In the genomic region with DNA sequence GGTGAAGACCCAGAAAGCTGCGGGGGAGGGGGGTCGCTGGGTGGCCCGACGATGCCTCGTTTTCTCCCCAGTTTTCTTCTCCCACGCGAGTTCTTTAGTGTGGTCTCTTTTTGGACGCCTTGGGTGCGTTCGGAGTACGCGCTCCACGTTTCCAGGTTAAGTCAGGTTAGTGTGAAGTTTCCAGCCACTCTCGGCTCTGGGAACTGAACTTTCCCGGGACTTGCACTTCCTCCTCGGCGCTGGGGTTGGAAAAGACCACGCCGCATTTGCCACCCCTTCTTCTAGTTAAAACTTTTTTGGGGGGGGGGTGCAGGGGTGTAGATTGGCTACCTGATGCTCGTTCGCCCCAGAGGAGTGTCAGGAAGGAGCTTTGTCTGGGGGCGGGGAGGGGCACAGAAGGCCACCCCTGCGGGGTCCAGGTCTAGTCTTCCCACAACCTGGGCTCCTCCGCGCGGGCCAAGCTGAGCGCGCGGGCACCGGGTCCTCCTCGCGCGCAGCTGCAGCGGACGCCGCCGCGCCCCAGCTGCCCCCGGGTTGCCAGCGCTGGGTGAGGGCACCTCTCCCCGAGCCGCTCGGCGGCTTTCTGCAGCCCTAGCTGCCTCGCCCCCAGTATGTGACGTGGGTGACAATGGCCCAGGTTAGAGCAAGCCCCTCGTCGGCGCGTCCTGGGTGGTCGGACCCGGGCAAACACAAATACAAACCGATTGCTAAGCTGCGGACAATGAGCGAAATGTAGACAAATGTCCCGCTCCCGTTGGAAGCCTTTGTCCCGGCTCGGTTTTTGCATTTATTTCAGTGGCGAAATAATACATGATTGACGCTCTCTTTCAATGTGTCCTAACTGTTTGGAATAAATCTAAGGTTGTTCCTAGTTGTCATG, we compare ENCODE assay signal across 14 cellular contexts. TPM values are rescaled to one million over a fixed set of nuclear protein-coding genes. Genes with fewer than 3 reads are reported as not detected.
A peak's percentile ranks its signal among the peaks of the same experiment; 100 is the strongest.
DNase-seq lines count a peak whose midpoint lies in the region; ATAC-seq and TF ChIP-seq lines count a peak whose summit lies in the region.
"Had no signal": no experiment of that assay in that cellular context is flagged by ENCODE, and none has a peak within 500 bp of the region (broad histone marks: within the 10 kb centered on the region; RNA-seq: fewer than 3 reads in every experiment).

No MANE protein-coding gene starts in this region.

- intact Hi-C loops in CD4-positive, alpha-beta memory T cell (cut with micrococcal nuclease), result loop anchor here (5.0 kb wide), 1 partner anchor 42 kb away; no protein-coding TSS in a partner anchor
- intact Hi-C loops in transverse colon (cut with DNase I; ENCODE audit: low total_unique reads), result no loop called here

- no peak for TF ChIP-seq EP300 in neural cell (conservative IDR thresholded peaks at IDR 0.05; ENCODE audit: poor library complexity, severe bottlenecking)
- TF ChIP-seq EP300 in transverse colon (IDR thresholded peaks at IDR 0.05; ENCODE audit: low read depth), result no peak

- DNase-seq in CD4-positive, alpha-beta memory T cell, result no peak
- DNase-seq in H7 (peak; percentile 81), activated gamma-delta T cell (lab: John Stamatoyannopoulos, UW) (no peak), transverse colon (no peak)
- no peak for DNase-seq in effector memory CD8-positive, alpha-beta T cell
- DNase-seq in natural killer cell treated with Interleukin-12 subunit alpha and Interleukin-12 subunit beta and Interleukin-15 and Interleukin-18, amount 100 ng/mL, for 72 hours (ENCODE audit: low spot score), result no peak
- DNase-seq: COR-L47, left colon, NCI-H1417 treated with DMSO at 0.1 percent for 48 hours had no signal

- H3K9me3 Mint-ChIP-seq in CD4-positive, alpha-beta memory T cell, result peaks cover 0 to 14% (median 0%) of the 10 kb centered on the region in 8 donors
- no peaks in the 10 kb centered on the region for H3K9me3 Mint-ChIP-seq in effector memory CD8-positive, alpha-beta T cell
- no peaks in the 10 kb centered on the region for H3K9me3 Mint-ChIP-seq in natural killer cell treated with Interleukin-12 subunit alpha and Interleukin-12 subunit beta and Interleukin-15 and Interleukin-18, amount 100 ng/mL, for 72 hours

- H3K36me3 ChIP-seq in CD4-positive, alpha-beta memory T cell (ENCODE audit: insufficient read depth, low read length), result no peaks in the 10 kb centered on the region
- H3K36me3 ChIP-seq in H7 (replicated peaks; ENCODE audit: control insufficient read depth, insufficient read depth, low read length), result no peaks in the 10 kb centered on the region
- H3K36me3 ChIP-seq in neural cell (ENCODE audit: insufficient read depth, low read length), result no peaks in the 10 kb centered on the region
- H3K36me3 ChIP-seq in transverse colon, result no peaks in the 10 kb centered on the region
- H3K36me3 ChIP-seq: right atrium auricular region had no signal

- H2AFZ ChIP-seq in neural cell (ENCODE audit: low read depth, low read length), result no peak overlapping the region

- H4K20me1 ChIP-seq in neural cell (ENCODE audit: insufficient read depth), result no peaks in the 10 kb centered on the region

- peaks cover 76% of the 10 kb centered on the region for H3K27me3 ChIP-seq in CD4-positive, alpha-beta memory T cell (ENCODE audit: insufficient read depth, low read length)
- H3K27me3 ChIP-seq in H7 (ENCODE audit: control insufficient read depth, insufficient read depth, low read length) (peaks cover 92% of the 10 kb centered on the region), neural cell (ENCODE audit: insufficient read depth, low read depth, low read length) (peaks cover 100% of the 10 kb centered on the region), transverse colon (peaks cover 100% of the 10 kb centered on the region)

- peak overlapping the region in 7 of 8 donors; percentile 13 to 73 (median 42) for H3K4me3 Mint-ChIP-seq in CD4-positive, alpha-beta memory T cell
- H3K4me3 Mint-ChIP-seq in effector memory CD8-positive, alpha-beta T cell, result peak overlapping the region; percentile 27 to 52
- no peak overlapping the region for H3K4me3 Mint-ChIP-seq in natural killer cell treated with Interleukin-12 subunit alpha and Interleukin-12 subunit beta and Interleukin-15 and Interleukin-18, amount 100 ng/mL, for 72 hours

- no peaks in the 10 kb centered on the region for H3K9me3 ChIP-seq in CD4-positive, alpha-beta memory T cell (ENCODE audit: control insufficient read depth in 1 of 2, low read length in 2 of 2)
- H3K9me3 ChIP-seq in neural cell (ENCODE audit: low read length) (no peaks in the 10 kb centered on the region), transverse colon (no peaks in the 10 kb centered on the region)
- H3K9me3 ChIP-seq: right atrium auricular region had no signal

- no peak overlapping the region for H3K27ac ChIP-seq in CD4-positive, alpha-beta memory T cell (ENCODE audit: low read depth, low read length)
- H3K27ac ChIP-seq in neural cell (ENCODE audit: low read length) (no peak overlapping the region), transverse colon (no peak overlapping the region)
- H3K27ac ChIP-seq: right atrium auricular region had no signal

- in situ Hi-C loops in transverse colon (cut with MboI; ENCODE audit: low pct_ligation_motif_present in 1 of 4, low pct_unique_long_range_greater_than_20kb in 1 of 4, low sequenced_read_pairs in 3 of 4), result loop anchor here in 3 of 4 donors (25.0 kb wide), 3 partner anchors 278 to 653 kb away; no protein-coding TSS in a partner anchor

- peaks cover 65% of the 10 kb centered on the region for H3K4me1 ChIP-seq in CD4-positive, alpha-beta memory T cell (ENCODE audit: insufficient read depth, low read length)
- peaks cover 12 to 54% (median 39%) of the 10 kb centered on the region in 4 donors for H3K4me1 ChIP-seq in transverse colon

- H3K4me2 ChIP-seq in neural cell (ENCODE audit: low read length), result no peak overlapping the region

- no peaks in the 10 kb centered on the region for H3K79me2 ChIP-seq in neural cell (replicated peaks; ENCODE audit: insufficient read depth, low read length)

- H3K4me1 Mint-ChIP-seq in CD4-positive, alpha-beta memory T cell, result peaks cover 21 to 76% (median 47%) of the 10 kb centered on the region in 4 donors
- H3K4me1 Mint-ChIP-seq in effector memory CD8-positive, alpha-beta T cell (ENCODE audit: low read depth in 2 of 2), result peaks cover 14 to 20% of the 10 kb centered on the region in 2 donors
- peaks cover 0 to 7% of the 10 kb centered on the region in 2 donors for H3K4me1 Mint-ChIP-seq in natural killer cell treated with Interleukin-12 subunit alpha and Interleukin-12 subunit beta and Interleukin-15 and Interleukin-18, amount 100 ng/mL, for 72 hours (ENCODE audit: low read depth in 2 of 2)

- no peak overlapping the region for H3K9ac ChIP-seq in neural cell (ENCODE audit: low read length)

- H3K9me2 ChIP-seq in neural cell (ENCODE audit: insufficient read depth, low read length), result no peaks in the 10 kb centered on the region

- WGBS in transverse colon (ENCODE audit: low coverage in 1 of 2), 2 donors, result 1 to 14% methylated on average over 20 to 56 of the region's 61 CpGs

- CTCF ChIA-PET in CD4-positive, alpha-beta memory T cell (lab: Charles Lee; ENCODE audit: partially characterized antibody), result interaction anchor here (0.9 to 1.7 kb wide), 4 partner anchors 8 to 56 kb away, joined by 3 to 7 read pairs (median 4); no protein-coding TSS in a partner anchor

- peaks cover 62 to 68% of the 10 kb centered on the region in 2 donors for H3K27me3 Mint-ChIP-seq in CD4-positive, alpha-beta memory T cell
- H3K27me3 Mint-ChIP-seq in effector memory CD8-positive, alpha-beta T cell, result peaks cover 66 to 98% of the 10 kb centered on the region in 2 donors
- peaks cover 51 to 57% of the 10 kb centered on the region in 2 donors for H3K27me3 Mint-ChIP-seq in natural killer cell treated with Interleukin-12 subunit alpha and Interleukin-12 subunit beta and Interleukin-15 and Interleukin-18, amount 100 ng/mL, for 72 hours

- ATAC-seq in effector memory CD8-positive, alpha-beta T cell (replicated peaks), result no peak
- no peak for ATAC-seq in natural killer cell treated with Interleukin-12 subunit alpha and Interleukin-12 subunit beta and Interleukin-15 and Interleukin-18, amount 100 ng/mL, for 72 hours
- no peak for ATAC-seq in HG03469 (IDR thresholded peaks at IDR 0.05; ENCODE audit: unreplicated experiment)
- ATAC-seq: left colon had no signal

- no peak for TF ChIP-seq POLR2A in transverse colon (IDR thresholded peaks at IDR 0.05)

- TF ChIP-seq CTCF in neural cell (IDR thresholded peaks at IDR 0.05; ENCODE audit: poor library complexity, severe bottlenecking) (no peak), transverse colon (IDR thresholded peaks at IDR 0.05) (no peak)

- peak overlapping the region in 3 of 7 donors; percentile 26 to 67 (median 43) for H3K27ac Mint-ChIP-seq in CD4-positive, alpha-beta memory T cell
- H3K27ac Mint-ChIP-seq in effector memory CD8-positive, alpha-beta T cell, result no peak overlapping the region
- H3K27ac Mint-ChIP-seq in natural killer cell treated with Interleukin-12 subunit alpha and Interleukin-12 subunit beta and Interleukin-15 and Interleukin-18, amount 100 ng/mL, for 72 hours, result no peak overlapping the region

- POLR2A ChIA-PET in CD4-positive, alpha-beta memory T cell (lab: Charles Lee; ENCODE audit: partially characterized antibody), result interaction anchor here (0.9 to 1.0 kb wide), 2 partner anchors 213 to 413 kb away, joined by 3 read pairs; a partner anchor contains a TSS

- no peak for TF ChIP-seq RAD21 in neural cell (conservative IDR thresholded peaks at IDR 0.05)

- no peaks in the 10 kb centered on the region for H3F3A ChIP-seq in neural cell (ENCODE audit: insufficient read depth, low read length, poor library complexity, severe bottlenecking)

- no peak overlapping the region for H3K4me3 ChIP-seq in CD4-positive, alpha-beta memory T cell (ENCODE audit: low read length in 2 of 2)
- peak overlapping the region; percentile 36 for H3K4me3 ChIP-seq in H7 (ENCODE audit: insufficient read depth, low read depth, low read length)
- no peak overlapping the region for H3K4me3 ChIP-seq in neural cell (ENCODE audit: low read length)
- no peak overlapping the region for H3K4me3 ChIP-seq in transverse colon

- no peaks in the 10 kb centered on the region for H3K36me3 Mint-ChIP-seq in CD4-positive, alpha-beta memory T cell
- H3K36me3 Mint-ChIP-seq in effector memory CD8-positive, alpha-beta T cell (ENCODE audit: insufficient read depth), result no peaks in the 10 kb centered on the region
- H3K36me3 Mint-ChIP-seq in natural killer cell treated with Interleukin-12 subunit alpha and Interleukin-12 subunit beta and Interleukin-15 and Interleukin-18, amount 100 ng/mL, for 72 hours, result no peaks in the 10 kb centered on the region

TF ChIP-seq in neural cell, 6 proteins besides CTCF, POLR2A, EP300 and RAD21:
- TF ChIP-seq EZH2 (IDR thresholded peaks at IDR 0.05; ENCODE audit: borderline replicate concordance, insufficient read depth, low read length, poor library complexity, severe bottlenecking) (peak; percentile 20), MXI1 (conservative IDR thresholded peaks at IDR 0.05; ENCODE audit: poor library complexity, severe bottlenecking) (no peak)

RNA-seq across cellular contexts. Expression of a gene that starts 1.7 kb away (rescaled TPM):
- total RNA-seq in CD4-positive, alpha-beta memory T cell, result not detected
- polyA plus RNA-seq in CD4-positive, alpha-beta memory T cell, result not detected
- total RNA-seq in H7 (2014; rRNA removed; shearing (Covaris generic)), result 0.45 TPM in 1 of 2 replicates, not detected in the other
- not detected in 2 replicates for polyA plus RNA-seq in neural cell
- not detected in 2 replicates for polyA minus RNA-seq in neural cell
- not detected for total RNA-seq in natural killer cell treated with Interleukin-12 subunit alpha and Interleukin-12 subunit beta and Interleukin-15 and Interleukin-18, amount 100 ng/mL, for 72 hours
- total RNA-seq in transverse colon, result 1 to 10 TPM in 1 of 4 donors, under 1 TPM in 2, not detected in 1; 0.60 to 2.2 (median 0.82) TPM
- total RNA-seq: fibroblast of lung, right atrium auricular region, urinary bladder had no signal
- polyA plus RNA-seq: fibroblast of lung, urinary bladder had no signal
